In the genomic region with DNA sequence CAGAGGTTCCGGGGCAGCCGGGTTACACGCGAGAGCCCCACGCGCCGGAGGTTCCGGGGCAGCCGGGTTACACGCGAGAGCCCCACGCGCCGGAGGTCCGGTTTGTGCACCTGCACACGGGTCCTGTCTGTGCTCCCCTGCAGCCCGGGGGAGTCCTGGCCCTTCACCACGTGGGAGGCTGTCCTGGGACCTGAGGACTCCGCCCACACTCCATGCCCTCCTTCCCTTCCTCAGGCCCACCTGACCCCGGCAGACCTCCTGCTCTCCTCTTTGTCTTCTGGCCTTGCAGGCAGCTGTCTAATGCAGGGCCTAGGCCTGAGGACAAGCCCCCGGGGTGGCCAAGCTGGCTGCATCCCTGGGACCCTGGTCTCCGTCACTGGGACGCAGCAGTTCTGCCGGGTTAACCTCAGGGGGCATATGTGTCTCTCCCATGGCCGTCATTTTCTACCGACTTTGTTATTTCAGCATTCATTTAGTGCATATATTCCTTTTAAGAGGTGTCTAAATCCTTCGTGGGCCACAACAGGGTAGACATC, we compare ENCODE assay signal across 17 cellular contexts.
"Had no signal": no experiment of that assay in that cellular context is flagged by ENCODE, and none has a peak within 500 bp of the region (broad histone marks: within the 10 kb centered on the region; RNA-seq: fewer than 3 reads in every experiment).

No MANE protein-coding gene starts in this region.

- H3K9me3 Mint-ChIP-seq: activated B cell treated with CpG ODN at 0.5 μM for 24 hours; activated CD4-positive, alpha-beta T cell treated with anti-CD3 and anti-CD28 coated beads, Interleukin-2, amount 10 ng/mL, durations not matched to agents 7 days and 5 days; activated T-helper 17 cell treated with anti-CD3 and anti-CD28 coated beads, Interleukin-2, amount 50 U/mL, for 72 hours; central memory CD8-positive, alpha-beta T cell; stimulated activated effector memory CD8-positive, alpha-beta T cell treated with anti-CD3 and anti-CD28 coated beads, Interleukin-12 subunit alpha, Interleukin-12 subunit beta, amount 100 ng/mL, for 72 hours had no signal

- H3K36me3 Mint-ChIP-seq: naive thymus-derived CD4-positive, alpha-beta T cell; stimulated activated effector memory CD8-positive, alpha-beta T cell treated with anti-CD3 and anti-CD28 coated beads, Interleukin-12 subunit alpha, Interleukin-12 subunit beta, amount 100 ng/mL, for 72 hours had no signal

- H3K27ac ChIP-seq: brain microvascular endothelial cell, esophagus squamous epithelium, neutrophil, pancreas, right lobe of liver, SK-N-MC had no signal

- H3K4me1 Mint-ChIP-seq: activated B cell treated with CpG ODN at 0.5 μM for 24 hours; activated CD4-positive, alpha-beta T cell treated with anti-CD3 and anti-CD28 coated beads, Interleukin-2, amount 10 ng/mL, durations not matched to agents 7 days and 5 days; activated T-helper 17 cell treated with anti-CD3 and anti-CD28 coated beads, Interleukin-2, amount 50 U/mL, for 72 hours; central memory CD8-positive, alpha-beta T cell; stimulated activated effector memory CD8-positive, alpha-beta T cell treated with anti-CD3 and anti-CD28 coated beads, Interleukin-12 subunit alpha, Interleukin-12 subunit beta, amount 100 ng/mL, for 72 hours had no signal

- H3K27me3 ChIP-seq: brain microvascular endothelial cell, pancreas, right lobe of liver had no signal

- H3K27me3 Mint-ChIP-seq: activated CD4-positive, alpha-beta T cell treated with anti-CD3 and anti-CD28 coated beads, Interleukin-2, amount 10 ng/mL, durations not matched to agents 7 days and 5 days had no signal

- H3K4me3 Mint-ChIP-seq: activated B cell treated with CpG ODN at 0.5 μM for 24 hours; activated CD4-positive, alpha-beta T cell treated with anti-CD3 and anti-CD28 coated beads, Interleukin-2, amount 10 ng/mL, durations not matched to agents 7 days and 5 days; activated T-helper 17 cell treated with anti-CD3 and anti-CD28 coated beads, Interleukin-2, amount 50 U/mL, for 72 hours; central memory CD8-positive, alpha-beta T cell; naive thymus-derived CD4-positive, alpha-beta T cell; stimulated activated effector memory CD8-positive, alpha-beta T cell treated with anti-CD3 and anti-CD28 coated beads, Interleukin-12 subunit alpha, Interleukin-12 subunit beta, amount 100 ng/mL, for 72 hours had no signal

- H3K9me3 ChIP-seq: esophagus squamous epithelium, neutrophil, pancreas, right lobe of liver had no signal

- H3K4me1 ChIP-seq: esophagus squamous epithelium, pancreas, right lobe of liver had no signal

- H3K36me3 ChIP-seq: brain microvascular endothelial cell, esophagus squamous epithelium, neutrophil, pancreas, right lobe of liver had no signal

- ATAC-seq: activated T-helper 17 cell treated with anti-CD3 and anti-CD28 coated beads, Interleukin-2, amount 50 U/mL, for 72 hours; naive thymus-derived CD4-positive, alpha-beta T cell; pancreas; stimulated activated effector memory CD8-positive, alpha-beta T cell treated with anti-CD3 and anti-CD28 coated beads, Interleukin-12 subunit alpha, Interleukin-12 subunit beta, amount 100 ng/mL, for 72 hours had no signal

- H3K4me3 ChIP-seq: esophagus squamous epithelium, pancreas, right lobe of liver, SK-N-MC had no signal

- H3K27ac Mint-ChIP-seq: activated B cell treated with CpG ODN at 0.5 μM for 24 hours; activated CD4-positive, alpha-beta T cell treated with anti-CD3 and anti-CD28 coated beads, Interleukin-2, amount 10 ng/mL, durations not matched to agents 7 days and 5 days; activated T-helper 17 cell treated with anti-CD3 and anti-CD28 coated beads, Interleukin-2, amount 50 U/mL, for 72 hours; stimulated activated effector memory CD8-positive, alpha-beta T cell treated with anti-CD3 and anti-CD28 coated beads, Interleukin-12 subunit alpha, Interleukin-12 subunit beta, amount 100 ng/mL, for 72 hours had no signal

- DNase-seq: activated B cell treated with CpG ODN at 0.5 μM for 24 hours; activated CD4-positive, alpha-beta T cell treated with anti-CD3 and anti-CD28 coated beads, Interleukin-2, amount 10 ng/mL, durations not matched to agents 7 days and 5 days; activated naive CD4-positive, alpha-beta T cell treated with anti-CD3 and anti-CD28 coated beads, Interleukin-2, amount 50 U/mL, for 16 hours; brain microvascular endothelial cell; effector CD8-positive, alpha-beta T cell; esophagus squamous epithelium; mesendoderm; right lobe of liver; small intestine; stimulated activated CD4-positive, alpha-beta T cell treated with anti-CD3 and anti-CD28 coated beads, Interleukin-4, amount 100 ng/mL, for 1 hour had no signal
